8 cellular contexts compared by ENCODE assay signal in genomic region chr1:150696151-150696550, GRCh38. TPM values are rescaled to one million over a fixed set of nuclear protein-coding genes. Genes with fewer than 3 reads are reported as not detected.
DNase-seq lines count a peak whose midpoint lies in the region; ATAC-seq, FAIRE-seq and TF ChIP-seq lines count a peak whose summit lies in the region.

No MANE protein-coding gene starts in this region.

- H3K27ac ChIP-seq in DOHH2 (ENCODE audit: low read depth, low read length) (no peak overlapping the region), H1 (ENCODE audit: low read depth, low read length) (no peak overlapping the region), neutrophil (peak overlapping the region; percentile 40)

- no peaks in the 10 kb centered on the region for H3K9me3 ChIP-seq in DOHH2 (ENCODE audit: control insufficient read depth, insufficient read depth, low read length)
- H3K9me3 ChIP-seq in H1 (ENCODE audit: insufficient read depth in 2 of 2, low read depth in 1 of 2, low read length in 1 of 2) = no peaks in the 10 kb centered on the region
- no peaks in the 10 kb centered on the region for H3K9me3 ChIP-seq in neutrophil

- ATAC-seq in GM18519 (IDR thresholded peaks at IDR 0.05; ENCODE audit: low FRiP score, unreplicated experiment) (no peak), HG02588 (IDR thresholded peaks at IDR 0.05; ENCODE audit: unreplicated experiment) (no peak), HG03378 (IDR thresholded peaks at IDR 0.05; ENCODE audit: unreplicated experiment) (no peak)

- H3F3A ChIP-seq in DOHH2 (ENCODE audit: control insufficient read depth, insufficient read depth) = peaks cover 5% of the 10 kb centered on the region; the same call in 1 of the 2 replicates

- H3K4me1 ChIP-seq in DOHH2 (ENCODE audit: control insufficient read depth, low read length) = peaks cover 17% of the 10 kb centered on the region
- no peaks in the 10 kb centered on the region for H3K4me1 ChIP-seq in H1 (replicated peaks in 1 of 4; ENCODE audit: control insufficient read depth in 3 of 4, insufficient read depth in 4 of 4, low read length in 3 of 4)
- peaks cover 14 to 15% of the 10 kb centered on the region in 2 experiments for H3K4me1 ChIP-seq in neutrophil (ENCODE audit: control insufficient read depth in 1 of 2, insufficient read depth in 1 of 2, low read depth in 1 of 2, low read length in 1 of 2)

- 73% methylated on average over 1 of the region's 1 CpG; no CpG with 5 or more reads in 1 of the 2 experiments for WGBS in H1 (ENCODE audit: extremely low coverage in 1 of 2, insufficient coverage in 1 of 2, insufficient read length in 1 of 2, insufficient replicate concordance in 2 of 2, low coverage in 1 of 2, low lambda C conversion rate in 2 of 2, missing lambda C conversion rate in 1 of 2), 2 experiments

- no peak overlapping the region for H3K23ac ChIP-seq in H1 (ENCODE audit: insufficient read length)

- POLR2A ChIA-PET in H1 (lab: Charles Lee; ENCODE audit: partially characterized antibody) = interaction anchor here (0.7 to 1.7 kb wide), 5 partner anchors 9 to 126 kb away, joined by 3 to 5 read pairs (median 3); partner anchors contain the start of genes CTSK and ENSA

- H3K36me3 ChIP-seq in DOHH2 (ENCODE audit: control insufficient read depth, low read length) (peaks cover 34% of the 10 kb centered on the region), H1 (ENCODE audit: control insufficient read depth in 2 of 4, insufficient read depth in 4 of 4, low read length in 3 of 4) (peaks cover 2 to 36% (median 6%) of the 10 kb centered on the region in 4 experiments; a peak in 5 of 8 replicates), neutrophil (peaks cover 18% of the 10 kb centered on the region)

- no peak overlapping the region for H2AK5ac ChIP-seq in H1 (ENCODE audit: low read depth, low read length)

- no peak overlapping the region for H3K56ac ChIP-seq in H1 (replicated peaks; ENCODE audit: insufficient read length, low read depth, low read length)

- H3K9ac ChIP-seq in H1 (replicated peaks in 1 of 4; ENCODE audit: extremely low read depth in 1 of 4, low read depth in 3 of 4, low read length in 3 of 4) = peak overlapping the region in 1 of 4 experiments; percentile 65; a peak in 2 of 7 replicates

- H3K14ac ChIP-seq in H1 (ENCODE audit: insufficient read length) = no peak overlapping the region

- no peak overlapping the region for H4K91ac ChIP-seq in H1 (replicated peaks; ENCODE audit: insufficient read length, low read length)

- no peaks in the 10 kb centered on the region for H3K9me2 ChIP-seq in DOHH2 (replicated peaks; ENCODE audit: control insufficient read depth, low read length)

- DNase-seq in NOMO-1 treated with dmso at 0.1 percent for 144 hours (lab: John Stamatoyannopoulos, UW; ENCODE audit: unreplicated experiment) (peak; percentile 12), H1 (ENCODE audit: low read depth in 1 of 2, low spot score in 2 of 2) (no peak), iPS-NIHi7 (ENCODE audit: extremely low spot score) (no peak)

- no peak for TF ChIP-seq POLR2A in H1 (IDR thresholded peaks at IDR 0.05; ENCODE audit: control extremely low read depth in 1 of 2, low read depth in 2 of 2, low read length in 2 of 2)

- H3K18ac ChIP-seq in H1 (ENCODE audit: extremely low read depth, low read length) = no peak overlapping the region

- H4K20me1 ChIP-seq in DOHH2 (ENCODE audit: control insufficient read depth, insufficient read depth, low read depth, low read length) (no peaks in the 10 kb centered on the region), H1 (replicated peaks in 1 of 2; ENCODE audit: control insufficient read depth in 1 of 2, insufficient read depth in 2 of 2, low read length in 2 of 2) (no peaks in the 10 kb centered on the region)

- no peak overlapping the region for H2BK5ac ChIP-seq in H1 (ENCODE audit: low read depth, low read length)

- H3K4me2 ChIP-seq in DOHH2 (ENCODE audit: low read length) = peak overlapping the region; percentile 82
- H3K4me2 ChIP-seq in H1 (ENCODE audit: insufficient read depth in 1 of 2, low read depth in 2 of 2, low read length in 2 of 2) = peak overlapping the region; percentile 66

- H2BK120ac ChIP-seq in H1 (replicated peaks; ENCODE audit: low read depth, low read length) = no peak overlapping the region

- H2BK12ac ChIP-seq in H1 (ENCODE audit: low read depth, low read length) = no peak overlapping the region

- no peak overlapping the region for H2AFZ ChIP-seq in H1 (ENCODE audit: low read length)

- H2BK20ac ChIP-seq in H1 (ENCODE audit: low read length) = no peak overlapping the region

- H4K8ac ChIP-seq in H1 (ENCODE audit: extremely low read depth, insufficient read depth, low read length) = no peak overlapping the region

- peaks cover 2% of the 10 kb centered on the region for H3K23me2 ChIP-seq in H1 (ENCODE audit: low read depth, low read length)

- TF ChIP-seq CTCF in DOHH2 (IDR thresholded peaks at IDR 0.05; ENCODE audit: low read depth, low read length, poor library complexity, severe bottlenecking) (no peak), H1 (IDR thresholded peaks at IDR 0.05; ENCODE audit: control extremely low read depth in 1 of 3, insufficient read depth in 1 of 3, low read depth in 1 of 3, low read length in 3 of 3) (no peak), neutrophil (IDR thresholded peaks at IDR 0.05) (no peak)

- H3K27me3 ChIP-seq in DOHH2 (ENCODE audit: control insufficient read depth, low read length) = no peaks in the 10 kb centered on the region
- peaks cover 0 to 1% (median 0%) of the 10 kb centered on the region in 4 experiments; a peak in 1 of 7 replicates for H3K27me3 ChIP-seq in H1 (replicated peaks in 1 of 4; ENCODE audit: control insufficient read depth in 3 of 4, extremely low read depth in 1 of 4, insufficient read depth in 3 of 4, low read length in 3 of 4)
- H3K27me3 ChIP-seq in neutrophil = no peaks in the 10 kb centered on the region

- H4K5ac ChIP-seq in H1 (ENCODE audit: insufficient read length, low read depth, low read length) = no peak overlapping the region

- no peak for TF ChIP-seq EP300 in H1 (IDR thresholded peaks at IDR 0.05; ENCODE audit: borderline replicate concordance in 1 of 2, low read depth in 2 of 2, low read length in 2 of 2)

- TF ChIP-seq RAD21 in H1 (IDR thresholded peaks at IDR 0.05 in 1 of 2, conservative IDR thresholded peaks at IDR 0.05 in 1 of 2; ENCODE audit: low read depth in 2 of 2, low read length in 2 of 2) = no peak

- no peak overlapping the region for H3K4ac ChIP-seq in H1 (replicated peaks; ENCODE audit: insufficient read length, low read depth, low read length)

- H3K4me3 ChIP-seq in DOHH2 (ENCODE audit: low read length) (peak overlapping the region; percentile 84), H1 (ENCODE audit: extremely low read depth in 1 of 4, insufficient read depth in 2 of 4, low read depth in 3 of 4, low read length in 4 of 4) (peak overlapping the region; percentile 74 to 98 (median 94)), neutrophil (ENCODE audit: low read depth in 1 of 2, low read length in 1 of 2) (no peak overlapping the region)

- CTCF ChIA-PET in H1 (lab: Charles Lee; ENCODE audit: partially characterized antibody) = interaction anchor here (0.6 to 1.5 kb wide), 3 partner anchors 56 to 136 kb away, joined by 3 to 9 read pairs (median 3); no protein-coding TSS in a partner anchor

- no peak overlapping the region for H2BK15ac ChIP-seq in H1 (ENCODE audit: low read length)

- H3K79me1 ChIP-seq in H1 (ENCODE audit: low read depth, low read length) = no peaks in the 10 kb centered on the region; the same call in 1 of the 2 replicates

- no peak for FAIRE-seq in H1 (lab: Jason Lieb, UNC)

- peaks cover 19% of the 10 kb centered on the region for H3K79me2 ChIP-seq in DOHH2 (ENCODE audit: control insufficient read depth, low read length)
- peaks cover 0 to 17% of the 10 kb centered on the region in 2 experiments; a peak in 3 of 4 replicates for H3K79me2 ChIP-seq in H1 (ENCODE audit: control insufficient read depth in 1 of 2, insufficient read depth in 2 of 2, low read length in 2 of 2)

TF ChIP-seq in H1, 55 proteins besides CTCF, POLR2A, EP300 and RAD21 (continues in another document):
- TF ChIP-seq EZH2 (IDR thresholded peaks at IDR 0.05; ENCODE audit: low read depth, low read length, severe bottlenecking) (no peak), TEAD4 (IDR thresholded peaks at IDR 0.05; ENCODE audit: low read depth, low read length) (no peak), SRF (IDR thresholded peaks at IDR 0.05; ENCODE audit: low read depth, low read length) (no peak), SIN3A (conservative IDR thresholded peaks at IDR 0.05 in 1 of 2, IDR thresholded peaks at IDR 0.05 in 1 of 2; ENCODE audit: low read depth in 1 of 2, low read length in 2 of 2) (no peak), PHF8 (conservative IDR thresholded peaks at IDR 0.05; ENCODE audit: low read depth, low read length) (no peak), MAFK (IDR thresholded peaks at IDR 0.05; ENCODE audit: low read depth, low read length) (no peak), TAF1 (IDR thresholded peaks at IDR 0.05; ENCODE audit: low read depth, low read length) (no peak), SIX5 (IDR thresholded peaks at IDR 0.05; ENCODE audit: low read depth, low read length) (no peak), CHD1 (IDR thresholded peaks at IDR 0.05; ENCODE audit: low read depth, low read length) (no peak), KDM1A (IDR thresholded peaks at IDR 0.05; ENCODE audit: borderline replicate concordance, low read length) (no peak), RBBP5 (IDR thresholded peaks at IDR 0.05; ENCODE audit: borderline replicate concordance, low read depth, low read length) (no peak), RFX5 (IDR thresholded peaks at IDR 0.05; ENCODE audit: borderline replicate concordance, low read depth, low read length) (no peak)

RNA-seq across cellular contexts. Expression of gene GOLPH3L, which starts 0.8 kb away (rescaled TPM):
- 39.8 and 40.8 TPM in 2 replicates for total RNA-seq in H1 (2021; fragmentation: NEBNext Ultra II Directional; extraction: Animal tissue kit (Norgen Biotek cat#: 25700))
- polyA plus RNA-seq in H1 (2011; rRNA removed) = 8.0 and 13.3 TPM in 2 replicates
- 14.1 TPM for polyA plus RNA-seq in H1 (2011; cell fraction: cytosol; rRNA removed)
- 4.1 TPM for polyA plus RNA-seq in H1 (2011; cell fraction: nucleus; rRNA removed)
- 23.8 to 34.1 TPM (median 29.4 TPM) in 4 replicates for polyA plus RNA-seq in H1 (2012, experiment 1 of 2)
- 4.5 TPM for polyA plus RNA-seq in H1 (2012, experiment 2 of 2)
- 23.6 TPM for polyA plus RNA-seq in H1 (2013, experiment 1 of 2)
- 25.1 TPM for polyA plus RNA-seq in H1 (2013, experiment 2 of 2)
- polyA minus RNA-seq in H1 (2011; rRNA and poly(A)+ RNA removed) = 23.6 and 33.8 TPM in 2 replicates
- polyA minus RNA-seq in H1 (2011; cell fraction: cytosol; rRNA and poly(A)+ RNA removed) = 25.9 TPM
- 14.8 TPM for polyA minus RNA-seq in H1 (2011; cell fraction: nucleus; rRNA and poly(A)+ RNA removed)

RNA-seq across cellular contexts. Expression of gene HORMAD1, which starts 24.5 kb away (rescaled TPM):
- total RNA-seq in H1 (2021; fragmentation: NEBNext Ultra II Directional; extraction: Animal tissue kit (Norgen Biotek cat#: 25700)) = not detected in 2 replicates
- polyA plus RNA-seq in H1 (2011; rRNA removed) = not detected in 2 replicates
- polyA plus RNA-seq in H1 (2011; cell fraction: cytosol; rRNA removed) = not detected
- polyA plus RNA-seq in H1 (2011; cell fraction: nucleus; rRNA removed) = not detected
- not detected in 4 replicates for polyA plus RNA-seq in H1 (2012, experiment 1 of 2)
- polyA plus RNA-seq in H1 (2012, experiment 2 of 2) = not detected
- not detected for polyA plus RNA-seq in H1 (2013, experiment 1 of 2)
- not detected for polyA plus RNA-seq in H1 (2013, experiment 2 of 2)
- polyA minus RNA-seq in H1 (2011; rRNA and poly(A)+ RNA removed) = not detected in 2 replicates
- not detected for polyA minus RNA-seq in H1 (2011; cell fraction: cytosol; rRNA and poly(A)+ RNA removed)
- polyA minus RNA-seq in H1 (2011; cell fraction: nucleus; rRNA and poly(A)+ RNA removed) = not detected

Comparison
In these comparisons a context has a peak if more than half of its experiments do, and no peak if none do; other contexts are left out.
1. H3K4me3 ChIP-seq: peak in DOHH2 (single experiment) and H1 (4 of 4); none in neutrophil (0 of 2).